In the genomic region with DNA sequence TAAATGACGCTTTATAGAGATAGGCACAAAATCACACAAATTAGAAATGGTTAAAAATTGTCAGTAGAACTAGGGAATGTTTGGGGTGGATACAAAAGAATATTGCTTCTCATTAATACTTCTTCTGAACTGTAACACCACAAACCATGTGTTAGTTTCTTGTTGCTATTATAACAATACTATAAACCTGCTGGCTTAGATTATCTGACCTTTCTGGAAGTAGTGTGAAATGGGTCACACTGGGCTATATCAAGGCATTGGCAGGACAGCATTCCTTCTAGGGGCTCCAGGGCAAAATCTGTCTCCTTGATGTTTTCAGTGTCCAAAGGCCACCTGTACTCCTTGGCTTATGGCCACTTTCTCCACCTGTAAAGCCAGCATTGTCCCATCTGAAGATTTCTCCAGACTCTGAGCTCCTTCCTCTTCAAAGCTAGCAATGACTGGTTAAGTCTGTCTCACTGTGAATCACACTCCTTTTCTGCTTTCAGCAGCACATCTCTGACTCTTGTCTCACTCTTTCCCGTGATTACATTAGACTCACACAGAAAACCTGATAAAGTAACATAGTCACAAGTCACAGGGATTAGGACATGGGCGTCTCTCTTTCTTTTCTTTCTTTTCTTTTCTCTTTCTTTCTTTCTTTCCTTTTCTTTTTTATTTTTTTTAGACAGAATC, we compare ENCODE assay signal across 19 cellular contexts.
"Had no signal": no experiment of that assay in that cellular context is flagged by ENCODE, and none has a peak within 500 bp of the region (broad histone marks: within the 10 kb centered on the region; RNA-seq: fewer than 3 reads in every experiment).

No MANE protein-coding gene starts in this region.

- ATAC-seq: gastrocnemius medialis, heart right ventricle, left cardiac atrium, lower lobe of right lung, right cardiac atrium had no signal

- DNase-seq: caudate nucleus; effector CD4-positive, alpha-beta T cell; gastrocnemius medialis; heart right ventricle; hypothalamus; left cardiac atrium; left ventricle myocardium inferior; lower lobe of right lung; naive B cell; posterior cingulate gyrus; right cardiac atrium; small intestine; stimulated activated CD4-positive, alpha-beta T cell treated with anti-CD3 and anti-CD28 coated beads, Interleukin-2, amount 100 ng/mL, for 48 hours; tibial artery had no signal

- H3K27me3 Mint-ChIP-seq: stimulated activated naive CD8-positive, alpha-beta T cell treated with anti-CD3 and anti-CD28 coated beads, Interleukin-15, Interleukin-2, amounts not matched to agents 100 ng/mL and 50 ng/mL, for 24 hours had no signal

- H3K4me3 Mint-ChIP-seq: memory B cell; neural crest cell; stimulated activated naive CD8-positive, alpha-beta T cell treated with anti-CD3 and anti-CD28 coated beads, Interleukin-15, Interleukin-2, amounts not matched to agents 100 ng/mL and 50 ng/mL, for 24 hours had no signal

- H3K27ac Mint-ChIP-seq: memory B cell; stimulated activated naive CD8-positive, alpha-beta T cell treated with anti-CD3 and anti-CD28 coated beads, Interleukin-15, Interleukin-2, amounts not matched to agents 100 ng/mL and 50 ng/mL, for 24 hours had no signal

- H3K4me3 ChIP-seq: coronary artery, esophagus muscularis mucosa, gastrocnemius medialis, heart right ventricle, left ventricle myocardium inferior, lower lobe of right lung, tibial artery had no signal

- H3K4me1 Mint-ChIP-seq: memory B cell had no signal
